Comparison of ENCODE assay signal across 24 cellular contexts in genomic region chr2:232479341-232480200, GRCh38. TPM values are rescaled to one million over a fixed set of nuclear protein-coding genes. Genes with fewer than 3 reads are reported as not detected.
DNase-seq lines count a peak whose midpoint lies in the region; ATAC-seq and TF ChIP-seq lines count a peak whose summit lies in the region.
"Had no signal": no experiment of that assay in that cellular context is flagged by ENCODE, and none has a peak within 500 bp of the region (broad histone marks: within the 10 kb centered on the region; RNA-seq: fewer than 3 reads in every experiment).

No MANE protein-coding gene starts in this region.

- peaks cover 36% of the 10 kb centered on the region for H3K27me3 Mint-ChIP-seq in activated T-cell treated with anti-CD3 and anti-CD28 coated beads, Interleukin-2, amount 50 U/mL, for 24 hours

- ATAC-seq in HG03280 (IDR thresholded peaks at IDR 0.05; ENCODE audit: unreplicated experiment): no peak
- ATAC-seq: activated T-helper 17 cell treated with anti-CD3 and anti-CD28 coated beads, Interleukin-2, amount 50 U/mL, for 72 hours; body of pancreas; foreskin keratinocyte; T-cell had no signal

- H4K20me1 ChIP-seq in osteoblast (ENCODE audit: insufficient read depth, low read length): no peaks in the 10 kb centered on the region

- peak; percentile 11 for DNase-seq in activated T-cell treated with anti-CD3 and anti-CD28 coated beads, Interleukin-2, amount 50 U/mL, for 1 hour
- DNase-seq in activated T-cell treated with anti-CD3 and anti-CD28 coated beads, Interleukin-2, amount 50 U/mL, for 24 hours: no peak
- DNase-seq in GM06990 (ENCODE audit: extremely low read depth, insufficient read length) (no peak), WERI-Rb-1 (no peak), osteoblast (ENCODE audit: insufficient read length, low spot score, missing footprints) (peak; percentile 76), hypothalamus (lab: John Stamatoyannopoulos, UW) (no peak), COR-L47 (lab: John Stamatoyannopoulos, UW) (no peak)
- DNase-seq: C1 segment of cervical spinal cord; effector CD8-positive, alpha-beta T cell; foreskin keratinocyte; hippocampal formation; NCI-H146; NCI-H69; nucleus accumbens; SHP77 treated with DMSO at 0.1 percent for 48 hours had no signal

- H3K79me2 ChIP-seq in osteoblast (ENCODE audit: insufficient read depth, low read length): no peaks in the 10 kb centered on the region

- H3K4me1 Mint-ChIP-seq in activated T-cell treated with anti-CD3 and anti-CD28 coated beads, Interleukin-2, amount 50 U/mL, for 24 hours (ENCODE audit: low read depth): no peaks in the 10 kb centered on the region
- H3K4me1 Mint-ChIP-seq: activated T-helper 17 cell treated with anti-CD3 and anti-CD28 coated beads, Interleukin-2, amount 50 U/mL, for 72 hours; IgD-negative memory B cell; T-cell had no signal

- H3K27me3 ChIP-seq in GM06990 (replicated peaks; ENCODE audit: control insufficient read depth, insufficient read depth, low read length) (no peaks in the 10 kb centered on the region), WERI-Rb-1 (ENCODE audit: insufficient read depth, low read depth, severe bottlenecking) (peaks cover 5% of the 10 kb centered on the region), osteoblast (ENCODE audit: insufficient read depth, low read length) (peaks cover 13% of the 10 kb centered on the region)
- H3K27me3 ChIP-seq: body of pancreas had no signal

- H3K36me3 Mint-ChIP-seq in activated T-cell treated with anti-CD3 and anti-CD28 coated beads, Interleukin-2, amount 50 U/mL, for 24 hours (ENCODE audit: low read depth): no peaks in the 10 kb centered on the region
- H3K36me3 Mint-ChIP-seq: T-cell had no signal

- no peaks in the 10 kb centered on the region for H3K4me1 ChIP-seq in osteoblast (ENCODE audit: insufficient read depth, low read length)
- H3K4me1 ChIP-seq: body of pancreas, foreskin keratinocyte, HAP-1, upper lobe of left lung had no signal

- peak; percentile 23 for TF ChIP-seq CTCF in GM06990 (IDR thresholded peaks at IDR 0.05; ENCODE audit: insufficient read depth, low read length, poor library complexity, severe bottlenecking)
- peak; percentile 48; the same call in 1 of the 2 replicates for TF ChIP-seq CTCF in WERI-Rb-1 (IDR thresholded peaks at IDR 0.05; ENCODE audit: low read depth, low read length)
- no peak for TF ChIP-seq CTCF in osteoblast (IDR thresholded peaks at IDR 0.05; ENCODE audit: extremely low read depth, low read depth, low read length)

- no peak overlapping the region for H2AFZ ChIP-seq in osteoblast (ENCODE audit: low read length)

- no peak overlapping the region for H3K4me3 Mint-ChIP-seq in activated T-cell treated with anti-CD3 and anti-CD28 coated beads, Interleukin-2, amount 50 U/mL, for 24 hours
- H3K4me3 Mint-ChIP-seq: activated T-helper 17 cell treated with anti-CD3 and anti-CD28 coated beads, Interleukin-2, amount 50 U/mL, for 72 hours; IgD-negative memory B cell; T-cell had no signal

- no peaks in the 10 kb centered on the region for H3K9me3 ChIP-seq in WERI-Rb-1 (ENCODE audit: severe bottlenecking)
- no peaks in the 10 kb centered on the region for H3K9me3 ChIP-seq in osteoblast (ENCODE audit: low read depth, low read length)
- H3K9me3 ChIP-seq: body of pancreas, HAP-1, upper lobe of left lung had no signal

- no peak overlapping the region for H3K4me2 ChIP-seq in osteoblast (ENCODE audit: insufficient read depth, low read length)

- H3K27ac Mint-ChIP-seq in activated T-cell treated with anti-CD3 and anti-CD28 coated beads, Interleukin-2, amount 50 U/mL, for 24 hours: no peak overlapping the region
- H3K27ac Mint-ChIP-seq: activated T-helper 17 cell treated with anti-CD3 and anti-CD28 coated beads, Interleukin-2, amount 50 U/mL, for 72 hours had no signal

- no peak overlapping the region for H3K4me3 ChIP-seq in GM06990 (replicated peaks; ENCODE audit: low read depth, low read length)
- no peak overlapping the region for H3K4me3 ChIP-seq in WERI-Rb-1 (ENCODE audit: low read depth, low read length)
- no peak overlapping the region for H3K4me3 ChIP-seq in osteoblast (ENCODE audit: insufficient read depth, low read length)
- H3K4me3 ChIP-seq: body of pancreas, HAP-1, upper lobe of left lung had no signal

- H3K36me3 ChIP-seq in GM06990 (ENCODE audit: control insufficient read depth, insufficient read depth, low read length): no peaks in the 10 kb centered on the region
- no peaks in the 10 kb centered on the region for H3K36me3 ChIP-seq in WERI-Rb-1
- no peaks in the 10 kb centered on the region for H3K36me3 ChIP-seq in osteoblast (ENCODE audit: insufficient read depth, low read length)
- H3K36me3 ChIP-seq: HAP-1, upper lobe of left lung had no signal

- no peak overlapping the region for H3K27ac ChIP-seq in WERI-Rb-1
- no peak overlapping the region for H3K27ac ChIP-seq in osteoblast (ENCODE audit: low read depth, low read length)
- H3K27ac ChIP-seq: body of pancreas, foreskin keratinocyte, upper lobe of left lung had no signal

- H3K9me3 Mint-ChIP-seq in activated T-cell treated with anti-CD3 and anti-CD28 coated beads, Interleukin-2, amount 50 U/mL, for 24 hours: no peaks in the 10 kb centered on the region
- H3K9me3 Mint-ChIP-seq: activated T-helper 17 cell treated with anti-CD3 and anti-CD28 coated beads, Interleukin-2, amount 50 U/mL, for 72 hours; T-cell had no signal

RNA-seq across cellular contexts. Expression of gene ECEL1, which starts 8.1 kb away (rescaled TPM):
- total RNA-seq in osteoblast: not detected in 2 replicates
- total RNA-seq: activated T-helper 17 cell treated with anti-CD3 and anti-CD28 coated beads, Interleukin-2, amount 50 U/mL, for 72 hours; foreskin keratinocyte; lung microvascular endothelial cell; M059J had no signal

RNA-seq across cellular contexts. Expression of gene ALPI, which starts 23.6 kb away (rescaled TPM):
- not detected in 2 replicates for total RNA-seq in osteoblast
- total RNA-seq: activated T-helper 17 cell treated with anti-CD3 and anti-CD28 coated beads, Interleukin-2, amount 50 U/mL, for 72 hours; body of pancreas; foreskin keratinocyte; lung microvascular endothelial cell; M059J; T-cell; upper lobe of left lung had no signal

RNA-seq across cellular contexts. Expression of gene PRSS56, which starts 40.6 kb away (rescaled TPM):
- not detected in 2 replicates for total RNA-seq in osteoblast
- total RNA-seq: activated T-helper 17 cell treated with anti-CD3 and anti-CD28 coated beads, Interleukin-2, amount 50 U/mL, for 72 hours; body of pancreas; foreskin keratinocyte; lung microvascular endothelial cell; M059J; T-cell; upper lobe of left lung had no signal

RNA-seq across cellular contexts. Expression of gene CHRND, which starts 46.4 kb away (rescaled TPM):
- total RNA-seq in osteoblast: not detected in 2 replicates
- total RNA-seq: activated T-helper 17 cell treated with anti-CD3 and anti-CD28 coated beads, Interleukin-2, amount 50 U/mL, for 72 hours; body of pancreas; foreskin keratinocyte; lung microvascular endothelial cell; M059J; T-cell; upper lobe of left lung had no signal

RNA-seq across cellular contexts. Expression of gene CHRNG, which starts 59.9 kb away (rescaled TPM):
- not detected in 2 replicates for total RNA-seq in osteoblast
- total RNA-seq: activated T-helper 17 cell treated with anti-CD3 and anti-CD28 coated beads, Interleukin-2, amount 50 U/mL, for 72 hours; body of pancreas; foreskin keratinocyte; lung microvascular endothelial cell; M059J; T-cell; upper lobe of left lung had no signal

Comparison
In these comparisons a context has a peak if more than half of its experiments do, and no peak if none do; other contexts are left out.
1. DNase-seq: peak in activated T-cell treated with anti-CD3 and anti-CD28 coated beads, Interleukin-2, amount 50 U/mL, for 1 hour (single experiment) and osteoblast (single experiment); none in activated T-cell treated with anti-CD3 and anti-CD28 coated beads, Interleukin-2, amount 50 U/mL, for 24 hours (single experiment), GM06990 (single experiment), WERI-Rb-1 (single experiment), hypothalamus (0 of 51) and COR-L47 (single experiment).